ENCODE assay signal across 8 cellular contexts in genomic region chr7:55965805-55966421, GRCh38. TPM values are rescaled to one million over a fixed set of nuclear protein-coding genes. Genes with fewer than 3 reads are reported as not detected.
A peak's percentile ranks its signal among the peaks of the same experiment; 100 is the strongest.
DNase-seq lines count a peak whose midpoint lies in the region; FAIRE-seq and TF ChIP-seq lines count a peak whose summit lies in the region.

No MANE protein-coding gene starts in this region.

- peak overlapping the region; percentile 29 to 89 (median 72) for H3K4me3 Mint-ChIP-seq in CD8-positive, alpha-beta memory T cell

- H3K27ac Mint-ChIP-seq in CD8-positive, alpha-beta memory T cell: peak overlapping the region in 7 of 8 donors; percentile 69 to 93 (median 83)

- H3K27me3 ChIP-seq in CD8-positive, alpha-beta memory T cell (ENCODE audit: insufficient read depth, low read length, poor library complexity, severe bottlenecking): no peaks in the 10 kb centered on the region
- H3K27me3 ChIP-seq in neural cell (ENCODE audit: insufficient read depth, low read depth, low read length): no peaks in the 10 kb centered on the region
- H3K27me3 ChIP-seq in effector memory CD4-positive, alpha-beta T cell (replicated peaks; ENCODE audit: control insufficient read depth, insufficient read depth, low read length, poor library complexity, severe bottlenecking): no peaks in the 10 kb centered on the region

- no peaks in the 10 kb centered on the region for H3K9me3 ChIP-seq in CD8-positive, alpha-beta memory T cell (ENCODE audit: low read length)
- H3K9me3 ChIP-seq in OCI-LY7 (ENCODE audit: low read length) (no peaks in the 10 kb centered on the region), neural cell (ENCODE audit: low read length) (peaks cover 3% of the 10 kb centered on the region)
- no peaks in the 10 kb centered on the region for H3K9me3 ChIP-seq in effector memory CD4-positive, alpha-beta T cell (ENCODE audit: control insufficient read depth, low read length)

- POLR2A ChIA-PET in CD8-positive, alpha-beta memory T cell (lab: Charles Lee): interaction anchor here (0.6 kb wide), 1 partner anchor 98 kb away, joined by 3 read pairs; the partner anchor contains the start of gene SUMF2
- POLR2A ChIA-PET in OCI-LY7 (lab: Charles Lee): interaction anchor here (0.6 kb wide), 1 partner anchor 10 kb away, joined by 3 read pairs; no protein-coding TSS in a partner anchor
- POLR2A ChIA-PET in GM10248 (lab: Yijun Ruan, JAX): interaction anchor here (0.6 kb wide), 1 partner anchor 133 kb away, joined by 7 read pairs; no protein-coding TSS in a partner anchor

- H3K9me2 ChIP-seq in OCI-LY7 (ENCODE audit: insufficient read depth, low read length): no peaks in the 10 kb centered on the region
- no peaks in the 10 kb centered on the region for H3K9me2 ChIP-seq in neural cell (ENCODE audit: insufficient read depth, low read length)

- peaks cover 3 to 16% (median 7%) of the 10 kb centered on the region in 3 donors for H3K36me3 Mint-ChIP-seq in CD8-positive, alpha-beta memory T cell

- H3K4me3 ChIP-seq in CD8-positive, alpha-beta memory T cell (ENCODE audit: low read length): no peak overlapping the region
- peak overlapping the region; percentile 90 for H3K4me3 ChIP-seq in OCI-LY7 (ENCODE audit: low read depth, low read length, poor library complexity, severe bottlenecking)
- H3K4me3 ChIP-seq in neural cell (ENCODE audit: low read length): peak overlapping the region; percentile 86
- no peak overlapping the region for H3K4me3 ChIP-seq in effector memory CD4-positive, alpha-beta T cell (ENCODE audit: insufficient read depth, low read depth, low read length, poor library complexity, severe bottlenecking)

- CTCF ChIA-PET in CD8-positive, alpha-beta memory T cell (lab: Charles Lee): interaction anchor here (1.0 to 1.6 kb wide), 2 partner anchors 13 to 320 kb away, joined by 3 to 6 read pairs; no protein-coding TSS in a partner anchor
- CTCF ChIA-PET in OCI-LY7 (lab: Charles Lee; ENCODE audit: unreplicated experiment): no interaction called here
- CTCF ChIA-PET in GM10248 (lab: Yijun Ruan, JAX): interaction anchor here (0.8 to 3.7 kb wide), 10 partner anchors 9 to 685 kb away, joined by 3 to 22 read pairs (median 8); partner anchors contain the start of genes CCT6A and PSPH

- BruUV-seq in OCI-LY7 (replicated peaks; lab: Mats Ljungman, UMichigan): no TSS peak

- H3K27me3 Mint-ChIP-seq in CD8-positive, alpha-beta memory T cell: no peaks in the 10 kb centered on the region

- no peak for DNase-seq in CD8-positive, alpha-beta memory T cell
- no peak for DNase-seq in OCI-LY7 (ENCODE audit: low spot score)
- peak; percentile 74 for DNase-seq in epithelial cell of prostate (ENCODE audit: low read depth, low spot score)
- no peak for DNase-seq in effector memory CD4-positive, alpha-beta T cell
- DNase-seq in GM10248 (ENCODE audit: extremely low spot score): no peak
- no peak for DNase-seq in RCC 7860 (ENCODE audit: low spot score)
- DNase-seq in HPDE6-E6E7 (ENCODE audit: extremely low spot score): no peak

- H3K9me3 Mint-ChIP-seq in CD8-positive, alpha-beta memory T cell: no peaks in the 10 kb centered on the region

- TF ChIP-seq EP300 in neural cell (conservative IDR thresholded peaks at IDR 0.05; ENCODE audit: poor library complexity, severe bottlenecking): no peak

- H3K4me2 ChIP-seq in OCI-LY7 (ENCODE audit: low read length) (peak overlapping the region; percentile 87), neural cell (ENCODE audit: low read length) (no peak overlapping the region)

- H3K4me1 Mint-ChIP-seq in CD8-positive, alpha-beta memory T cell: peaks cover 36 to 65% (median 60%) of the 10 kb centered on the region in 3 donors

- no peak overlapping the region for H3K9ac ChIP-seq in neural cell (ENCODE audit: low read length)

- peaks cover 16% of the 10 kb centered on the region; the same call in 1 of the 2 replicates for H3K79me2 ChIP-seq in OCI-LY7 (ENCODE audit: insufficient read depth, low read depth, low read length)
- H3K79me2 ChIP-seq in neural cell (replicated peaks; ENCODE audit: insufficient read depth, low read length): peaks cover 39% of the 10 kb centered on the region

- no peak for TF ChIP-seq RAD21 in neural cell (conservative IDR thresholded peaks at IDR 0.05)

- no peak overlapping the region for H2AFZ ChIP-seq in OCI-LY7 (ENCODE audit: low read length)
- H2AFZ ChIP-seq in neural cell (ENCODE audit: low read depth, low read length): no peak overlapping the region

- H3K27ac ChIP-seq in CD8-positive, alpha-beta memory T cell (ENCODE audit: low read depth, low read length): no peak overlapping the region
- H3K27ac ChIP-seq in OCI-LY7 (ENCODE audit: low read depth, low read length, poor library complexity, severe bottlenecking): no peak overlapping the region
- peak overlapping the region; percentile 92 for H3K27ac ChIP-seq in epithelial cell of prostate
- no peak overlapping the region for H3K27ac ChIP-seq in neural cell (ENCODE audit: low read length)
- no peak overlapping the region for H3K27ac ChIP-seq in effector memory CD4-positive, alpha-beta T cell (ENCODE audit: insufficient read depth, low read length, poor library complexity, severe bottlenecking)

- TF ChIP-seq CTCF in OCI-LY7 (conservative IDR thresholded peaks at IDR 0.05; ENCODE audit: low read length) (no peak), neural cell (IDR thresholded peaks at IDR 0.05; ENCODE audit: poor library complexity, severe bottlenecking) (no peak), GM10248 (IDR thresholded peaks at IDR 0.05; ENCODE audit: control extremely low read depth, extremely low read depth, low read depth, missing control alignments) (no peak)

- H4K20me1 ChIP-seq in OCI-LY7 (ENCODE audit: insufficient read depth, low read length) (no peaks in the 10 kb centered on the region), neural cell (ENCODE audit: insufficient read depth) (no peaks in the 10 kb centered on the region)

- intact Hi-C loops in OCI-LY7 (cut with micrococcal nuclease; ENCODE audit: unreplicated experiment): loop anchor here (2.0 to 10.0 kb wide), 2 partner anchors 85 to 211 kb away; partner anchors contain the start of genes CCT6A and PSPH

- H3K4me1 ChIP-seq in CD8-positive, alpha-beta memory T cell (ENCODE audit: insufficient read depth, low read length): peaks cover 10% of the 10 kb centered on the region
- peaks cover 13% of the 10 kb centered on the region for H3K4me1 ChIP-seq in OCI-LY7 (ENCODE audit: insufficient read depth, low read length, poor library complexity, severe bottlenecking)
- H3K4me1 ChIP-seq in effector memory CD4-positive, alpha-beta T cell (ENCODE audit: control insufficient read depth, insufficient read depth, low read length, poor library complexity, severe bottlenecking): peaks cover 8% of the 10 kb centered on the region

- FAIRE-seq in RCC 7860 (lab: Jason Lieb, UNC): no peak

- no peaks in the 10 kb centered on the region for H3F3A ChIP-seq in neural cell (ENCODE audit: insufficient read depth, low read length, poor library complexity, severe bottlenecking)

- H3K36me3 ChIP-seq in CD8-positive, alpha-beta memory T cell (ENCODE audit: insufficient read depth, low read length): no peaks in the 10 kb centered on the region
- H3K36me3 ChIP-seq in OCI-LY7 (ENCODE audit: insufficient read depth, low read length) (peaks cover 5% of the 10 kb centered on the region; the same call in 1 of the 2 replicates), neural cell (ENCODE audit: insufficient read depth, low read length) (no peaks in the 10 kb centered on the region)
- H3K36me3 ChIP-seq in effector memory CD4-positive, alpha-beta T cell (ENCODE audit: control insufficient read depth, insufficient read depth, low read length): peaks cover 3% of the 10 kb centered on the region

TF ChIP-seq in neural cell, 6 proteins besides CTCF, POLR2A, EP300 and RAD21:
- TF ChIP-seq TAF1 (IDR thresholded peaks at IDR 0.05; ENCODE audit: low read depth): no peak
- no peak for TF ChIP-seq POLR2AphosphoS5 (IDR thresholded peaks at IDR 0.05)
- no peak for TF ChIP-seq REST (IDR thresholded peaks at IDR 0.05; ENCODE audit: borderline replicate concordance)

RNA-seq across cellular contexts. Expression of gene NIPSNAP2, which starts 1.5 kb away (rescaled TPM):
- total RNA-seq in CD8-positive, alpha-beta memory T cell: 10 to 100 TPM; 42.2 to 46.5 TPM
- polyA plus RNA-seq in CD8-positive, alpha-beta memory T cell: 36.4 TPM
- total RNA-seq in OCI-LY7 (2014; rRNA removed; shearing (Covaris generic)): 28.9 and 35.9 TPM in 2 replicates
- total RNA-seq in OCI-LY7 (2022): 49.9 and 53.1 TPM in 2 replicates
- polyA plus RNA-seq in neural cell: 83.3 and 87.0 TPM in 2 replicates
- 55.3 and 66.7 TPM in 2 replicates for polyA minus RNA-seq in neural cell

RNA-seq across cellular contexts. Expression of gene MRPS17, which starts 14.2 kb away (rescaled TPM):
- 10 to 100 TPM; 34.3 to 35.5 TPM for total RNA-seq in CD8-positive, alpha-beta memory T cell
- 19.0 TPM for polyA plus RNA-seq in CD8-positive, alpha-beta memory T cell
- 24.9 and 27.8 TPM in 2 replicates for total RNA-seq in OCI-LY7 (2014; rRNA removed; shearing (Covaris generic))
- total RNA-seq in OCI-LY7 (2022): 18.0 and 23.2 TPM in 2 replicates
- polyA plus RNA-seq in neural cell: 20.0 and 20.5 TPM in 2 replicates
- polyA minus RNA-seq in neural cell: 11.2 and 12.9 TPM in 2 replicates

Comparison
In these comparisons a context has a peak if more than half of its experiments do, and no peak if none do; other contexts are left out.
1. H3K4me3 ChIP-seq: peak in OCI-LY7 (single experiment) and neural cell (single experiment); none in CD8-positive, alpha-beta memory T cell (single experiment) and effector memory CD4-positive, alpha-beta T cell (single experiment).